In the genomic region with DNA sequence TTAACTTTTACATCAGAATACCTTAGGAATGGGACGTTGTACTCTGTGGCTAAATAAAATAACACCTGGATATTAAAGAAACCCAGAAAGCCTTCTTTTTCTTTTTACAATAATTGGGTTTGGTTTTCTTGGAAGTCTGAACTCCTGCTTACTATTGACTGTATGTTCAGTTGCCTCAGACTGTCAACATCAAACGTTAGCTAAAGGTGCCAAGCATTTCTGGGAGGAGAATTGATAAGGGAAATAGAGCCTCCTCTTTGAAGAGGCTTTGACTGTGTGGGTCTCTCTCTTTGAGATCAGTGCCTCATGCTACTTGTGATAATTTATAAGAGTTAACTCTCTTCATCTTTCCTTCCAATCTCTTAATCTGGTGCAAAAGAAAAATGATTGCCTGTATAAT, we compare ENCODE assay signal across 28 cellular contexts.
"Had no signal": no experiment of that assay in that cellular context is flagged by ENCODE, and none has a peak within 500 bp of the region (broad histone marks: within the 10 kb centered on the region; RNA-seq: fewer than 3 reads in every experiment).

No MANE protein-coding gene starts in this region.

- H3K4me3 Mint-ChIP-seq: dendritic cell treated with granulocyte-macrophage colony-stimulating factor and Interleukin-4, amounts not matched to agents 40 ng/mL and 50 ng/mL, for 4 days; effector memory CD8-positive, alpha-beta T cell; endodermal cell had no signal

- FAIRE-seq: colon, endometrium, frontal cortex had no signal

- H3K27me3 Mint-ChIP-seq: dendritic cell treated with granulocyte-macrophage colony-stimulating factor and Interleukin-4, amounts not matched to agents 40 ng/mL and 50 ng/mL, for 4 days; effector memory CD8-positive, alpha-beta T cell had no signal

- ATAC-seq: effector memory CD8-positive, alpha-beta T cell; esophagus mucosa; foreskin keratinocyte; gastrocnemius medialis; gastroesophageal sphincter; heart left ventricle; heart right ventricle had no signal

- H3K9me3 ChIP-seq: colonic mucosa, esophagus squamous epithelium, gastrocnemius medialis had no signal

- DNase-seq: colonic mucosa; cortex of kidney; dermis blood vessel endothelial cell; dorsolateral prefrontal cortex; effector CD4-positive, alpha-beta T cell; effector CD8-positive, alpha-beta T cell; effector memory CD4-positive, alpha-beta T cell; effector memory CD8-positive, alpha-beta T cell; endodermal cell; erythroblast; esophagus squamous epithelium; foreskin fibroblast; foreskin keratinocyte; foreskin melanocyte; gastrocnemius medialis; glutamatergic neuron; head of caudate nucleus; heart left ventricle; heart right ventricle had no signal

- H3K4me3 ChIP-seq: colonic mucosa, coronary artery, dorsolateral prefrontal cortex, esophagus muscularis mucosa, esophagus squamous epithelium, gastrocnemius medialis, gastroesophageal sphincter, heart left ventricle, heart right ventricle had no signal

- H3K27ac ChIP-seq: colonic mucosa, coronary artery, dorsolateral prefrontal cortex, epithelial cell of prostate, esophagus muscularis mucosa, esophagus squamous epithelium, foreskin keratinocyte, gastrocnemius medialis, gastroesophageal sphincter, heart left ventricle, heart right ventricle had no signal

- H3K27ac Mint-ChIP-seq: dendritic cell treated with granulocyte-macrophage colony-stimulating factor and Interleukin-4, amounts not matched to agents 40 ng/mL and 50 ng/mL, for 4 days; effector memory CD8-positive, alpha-beta T cell; endodermal cell had no signal

- H3K36me3 ChIP-seq: colonic mucosa, esophagus muscularis mucosa, esophagus squamous epithelium, gastrocnemius medialis, gastroesophageal sphincter, heart left ventricle, heart right ventricle had no signal

- H3K27me3 ChIP-seq: colonic mucosa, dorsolateral prefrontal cortex, esophagus muscularis mucosa, esophagus squamous epithelium, foreskin keratinocyte, gastrocnemius medialis, gastroesophageal sphincter, heart left ventricle, heart right ventricle had no signal

- H3K4me1 ChIP-seq: colonic mucosa, esophagus muscularis mucosa, esophagus squamous epithelium, foreskin keratinocyte, gastrocnemius medialis, gastroesophageal sphincter, heart left ventricle, heart right ventricle had no signal
